In the genomic region with DNA sequence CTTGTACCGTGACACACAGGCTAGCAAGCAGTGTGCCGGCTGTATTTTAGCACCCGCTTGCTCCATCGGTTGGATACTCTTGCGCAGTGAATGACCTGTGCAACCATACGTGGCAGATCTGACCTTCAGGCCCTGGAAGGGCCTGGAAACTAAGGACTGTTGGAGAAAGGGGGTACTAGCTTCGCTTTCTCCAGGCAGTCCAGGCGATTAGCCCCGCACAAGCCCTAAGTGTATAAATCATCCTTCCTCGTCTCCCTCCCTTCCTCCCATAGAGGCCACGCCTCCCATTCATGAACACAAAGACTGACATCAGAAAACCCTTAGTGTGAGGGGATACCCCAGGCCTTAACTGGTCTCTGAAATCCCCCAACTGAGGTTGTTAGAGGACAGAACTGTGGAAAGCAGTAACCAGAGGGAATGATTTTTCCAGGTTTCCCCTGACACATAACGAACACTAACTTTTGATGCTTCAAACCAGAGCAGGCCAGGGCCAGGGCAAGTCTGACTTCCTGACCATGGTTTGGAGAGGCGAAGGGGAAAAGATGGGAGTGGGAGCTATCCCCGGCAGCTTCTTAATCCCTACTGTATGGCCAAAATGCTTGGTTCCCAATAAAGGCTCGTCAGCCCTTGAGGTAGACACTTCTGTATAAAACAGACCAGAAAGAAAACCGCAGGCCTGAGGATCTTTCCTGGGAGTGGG, we compare ENCODE assay signal across 13 cellular contexts. TPM values are rescaled to one million over a fixed set of nuclear protein-coding genes. Genes with fewer than 3 reads are reported as not detected.
DNase-seq lines count a peak whose midpoint lies in the region; ATAC-seq and TF ChIP-seq lines count a peak whose summit lies in the region.
"Had no signal": no experiment of that assay in that cellular context is flagged by ENCODE, and none has a peak within 500 bp of the region (broad histone marks: within the 10 kb centered on the region; RNA-seq: fewer than 3 reads in every experiment).

No MANE protein-coding gene starts in this region.

- no peak overlapping the region for H3K27ac Mint-ChIP-seq in CD4-positive, CD25-positive, alpha-beta regulatory T cell
- no peak overlapping the region for H3K27ac Mint-ChIP-seq in endothelial cell (ENCODE audit: unreplicated experiment)
- H3K27ac Mint-ChIP-seq in neural progenitor cell = peak overlapping the region; percentile 100

- no peak overlapping the region for H3K9ac ChIP-seq in IMR-90 (ENCODE audit: low read depth, low read length)
- no peak overlapping the region for H3K9ac ChIP-seq in neural progenitor cell

- H3K4me1 ChIP-seq in CD4-positive, CD25-positive, alpha-beta regulatory T cell (ENCODE audit: control insufficient read depth, insufficient read depth, low read length, poor library complexity, severe bottlenecking) = peaks cover 29% of the 10 kb centered on the region
- peaks cover 11% of the 10 kb centered on the region for H3K4me1 ChIP-seq in IMR-90 (ENCODE audit: control insufficient read depth, insufficient read depth, low read length)
- H3K4me1 ChIP-seq in neural progenitor cell = peaks cover 44% of the 10 kb centered on the region

- peaks cover 8 to 28% (median 20%) of the 10 kb centered on the region in 4 donors for H3K4me1 Mint-ChIP-seq in CD4-positive, CD25-positive, alpha-beta regulatory T cell
- H3K4me1 Mint-ChIP-seq in endothelial cell (ENCODE audit: unreplicated experiment) (peaks cover 21% of the 10 kb centered on the region), neural progenitor cell (peaks cover 54% of the 10 kb centered on the region)

- peaks cover 20% of the 10 kb centered on the region for H3F3A ChIP-seq in neural progenitor cell (ENCODE audit: low read depth)

- H3K18ac ChIP-seq in IMR-90 (ENCODE audit: low read depth, low read length) = no peak overlapping the region

- H4K20me1 ChIP-seq in IMR-90 (ENCODE audit: insufficient read depth, low read length) (peaks cover 31% of the 10 kb centered on the region), neural progenitor cell (ENCODE audit: low read depth) (peaks cover 35% of the 10 kb centered on the region)

- H3K4me2 ChIP-seq in IMR-90 (ENCODE audit: low read depth, low read length) (no peak overlapping the region), neural progenitor cell (peak overlapping the region; percentile 63)

- H4K8ac ChIP-seq in IMR-90 (ENCODE audit: low read depth in 2 of 2, low read length in 2 of 2) = peak overlapping the region; percentile 93 to 100; a peak in 2 of 4 replicates

- no peak overlapping the region for H2BK20ac ChIP-seq in IMR-90 (ENCODE audit: low read depth, low read length)

- no peak overlapping the region for H2BK15ac ChIP-seq in IMR-90 (ENCODE audit: low read depth, low read length)

- peaks cover 35% of the 10 kb centered on the region for H3K79me2 ChIP-seq in neural progenitor cell (ENCODE audit: low read depth)

- no peak overlapping the region for H3K4ac ChIP-seq in IMR-90 (ENCODE audit: low read depth, low read length)

- H4K91ac ChIP-seq in IMR-90 (ENCODE audit: insufficient read depth, low read depth, low read length) = no peak overlapping the region

- H3K79me1 ChIP-seq in IMR-90 (ENCODE audit: low read depth in 1 of 2, low read length in 2 of 2) = peaks cover 0 to 31% of the 10 kb centered on the region in 2 experiments; a peak in 2 of 4 replicates

- TF ChIP-seq CTCF in IMR-90 (conservative IDR thresholded peaks at IDR 0.05; ENCODE audit: low read depth, low read length) (no peak), endothelial cell (IDR thresholded peaks at IDR 0.05; ENCODE audit: unreplicated experiment) (no peak), neural progenitor cell (IDR thresholded peaks at IDR 0.05) (no peak)

- no peaks in the 10 kb centered on the region for H3K9me3 ChIP-seq in CD4-positive, CD25-positive, alpha-beta regulatory T cell (ENCODE audit: control insufficient read depth in 2 of 2, low read length in 2 of 2)
- H3K9me3 ChIP-seq in IMR-90 (ENCODE audit: control insufficient read depth, insufficient read depth, low read length) (no peaks in the 10 kb centered on the region), neural progenitor cell (ENCODE audit: low read depth) (no peaks in the 10 kb centered on the region)

- no peak for DNase-seq in CD4-positive, CD25-positive, alpha-beta regulatory T cell
- no peak for DNase-seq in IMR-90
- no peak for DNase-seq in endothelial cell (ENCODE audit: low spot score)
- peak; percentile 78 for DNase-seq in neural progenitor cell (ENCODE audit: low spot score)
- DNase-seq in NCI-H1105 treated with DMSO at 0.1 percent for 48 hours (lab: John Stamatoyannopoulos, UW) = no peak
- no peak for DNase-seq in activated CD4-positive, CD25-positive, alpha-beta regulatory T cell (lab: John Stamatoyannopoulos, UW)
- DNase-seq: activated gamma-delta T cell treated with Interleukin-2 at 50 U/mL for 16 hours; NCI-H1048; NCI-H524 treated with DMSO at 0.1 percent for 48 hours; Right ventricle myocardium superior; stimulated activated CD4-positive, alpha-beta T cell treated with anti-CD3 and anti-CD28 coated beads, Interleukin-15, amount 100 ng/mL, for 24 hours had no signal

- H3K23ac ChIP-seq in IMR-90 (ENCODE audit: low read depth, low read length) = no peak overlapping the region

- H3K27me3 ChIP-seq in CD4-positive, CD25-positive, alpha-beta regulatory T cell (ENCODE audit: control insufficient read depth, insufficient read depth, low read length) = peaks cover 8% of the 10 kb centered on the region
- H3K27me3 ChIP-seq in IMR-90 (ENCODE audit: control insufficient read depth, insufficient read depth, low read length) (peaks cover 10% of the 10 kb centered on the region), neural progenitor cell (no peaks in the 10 kb centered on the region)

- H2AK5ac ChIP-seq in IMR-90 (ENCODE audit: low read depth, low read length) = no peak overlapping the region

- no peak overlapping the region for H3K14ac ChIP-seq in IMR-90 (replicated peaks; ENCODE audit: low read depth, low read length)

- peaks cover 5% of the 10 kb centered on the region for H3K36me3 Mint-ChIP-seq in CD4-positive, CD25-positive, alpha-beta regulatory T cell
- H3K36me3 Mint-ChIP-seq in endothelial cell (ENCODE audit: low read depth, unreplicated experiment) (peaks cover under 1% of the 10 kb centered on the region), neural progenitor cell (peaks cover 14% of the 10 kb centered on the region)

- H4K5ac ChIP-seq in IMR-90 (ENCODE audit: low read depth, low read length) = no peak overlapping the region

- in situ Hi-C loops in IMR-90 (cut with MboI; ENCODE audit: low sequenced_read_pairs) = no loop called here

- no peak for TF ChIP-seq RAD21 in IMR-90 (IDR thresholded peaks at IDR 0.05; ENCODE audit: low read length)

- TF ChIP-seq POLR2A in IMR-90 (IDR thresholded peaks at IDR 0.05; ENCODE audit: low read depth, low read length) = no peak

- H2AFZ ChIP-seq in IMR-90 (replicated peaks; ENCODE audit: low read length, poor library complexity) (peak overlapping the region; percentile 89), neural progenitor cell (replicated peaks) (peak overlapping the region; percentile 74)

- no peak overlapping the region for H3K4me3 ChIP-seq in CD4-positive, CD25-positive, alpha-beta regulatory T cell (ENCODE audit: low read depth, low read length)
- H3K4me3 ChIP-seq in IMR-90 (ENCODE audit: insufficient read depth, low read depth, low read length) = no peak overlapping the region
- H3K4me3 ChIP-seq in neural progenitor cell = peak overlapping the region; percentile 8

- H2BK120ac ChIP-seq in IMR-90 (ENCODE audit: low read depth, low read length) = no peak overlapping the region

- no peak overlapping the region for H2AK9ac ChIP-seq in IMR-90 (replicated peaks; ENCODE audit: low read depth, low read length, poor library complexity)

- H3K9me3 Mint-ChIP-seq in CD4-positive, CD25-positive, alpha-beta regulatory T cell = no peaks in the 10 kb centered on the region
- H3K9me3 Mint-ChIP-seq in endothelial cell (ENCODE audit: unreplicated experiment) (no peaks in the 10 kb centered on the region), neural progenitor cell (no peaks in the 10 kb centered on the region)

- peaks cover 22% of the 10 kb centered on the region for H3K9me1 ChIP-seq in IMR-90 (ENCODE audit: insufficient read depth, low read length)

- 80% methylated on average over 1 of the region's 16 CpGs; no CpG with 5 or more reads in 1 of the 2 experiments for WGBS in IMR-90 (ENCODE audit: extremely low coverage in 2 of 2, insufficient read length in 1 of 2), 2 experiments

- H3K4me3 Mint-ChIP-seq in CD4-positive, CD25-positive, alpha-beta regulatory T cell = peak overlapping the region; percentile 31 to 59 (median 48)
- H3K4me3 Mint-ChIP-seq in endothelial cell (ENCODE audit: unreplicated experiment) = peak overlapping the region; percentile 85
- peak overlapping the region; percentile 82 for H3K4me3 Mint-ChIP-seq in neural progenitor cell

- no peak overlapping the region for H3K56ac ChIP-seq in IMR-90 (ENCODE audit: extremely low read depth, insufficient read depth, low read length)

- ATAC-seq in CD4-positive, CD25-positive, alpha-beta regulatory T cell (ENCODE audit: low read depth in 2 of 2) = no peak
- no peak for ATAC-seq in IMR-90 (ENCODE audit: low read depth)
- ATAC-seq in GM21390 (IDR thresholded peaks at IDR 0.05; ENCODE audit: unreplicated experiment) = no peak
- no peak for ATAC-seq in HG03135 (IDR thresholded peaks at IDR 0.05; ENCODE audit: unreplicated experiment)

- H2BK5ac ChIP-seq in IMR-90 (ENCODE audit: low read depth, low read length, poor library complexity, severe bottlenecking) = no peak overlapping the region

- dilution Hi-C loops in IMR-90 (cut with HindIII; ENCODE audit: low sequenced_read_pairs, unreplicated experiment) = no loop called here

- peaks cover 30% of the 10 kb centered on the region for H3K27me3 Mint-ChIP-seq in CD4-positive, CD25-positive, alpha-beta regulatory T cell
- H3K27me3 Mint-ChIP-seq in endothelial cell (ENCODE audit: unreplicated experiment) = peaks cover 15% of the 10 kb centered on the region
- peaks cover 2% of the 10 kb centered on the region for H3K27me3 Mint-ChIP-seq in neural progenitor cell (ENCODE audit: insufficient read depth, low read depth)

- CTCF ChIA-PET in IMR-90 (lab: Yijun Ruan, JAX) = no interaction called here

- intact Hi-C loops in IMR-90 (cut with micrococcal nuclease) = no loop called here

- peaks cover 11% of the 10 kb centered on the region for H3K36me3 ChIP-seq in CD4-positive, CD25-positive, alpha-beta regulatory T cell (ENCODE audit: control insufficient read depth, insufficient read depth, low read length)
- H3K36me3 ChIP-seq in IMR-90 (ENCODE audit: control insufficient read depth, insufficient read depth, low read length) (peaks cover 9% of the 10 kb centered on the region), neural progenitor cell (no peaks in the 10 kb centered on the region)

- H3K27ac ChIP-seq in CD4-positive, CD25-positive, alpha-beta regulatory T cell (ENCODE audit: insufficient read depth, low read length, poor library complexity, severe bottlenecking) = no peak overlapping the region
- H3K27ac ChIP-seq in IMR-90 (ENCODE audit: insufficient read depth, low read length) = no peak overlapping the region
- peak overlapping the region; percentile 92 for H3K27ac ChIP-seq in neural progenitor cell

- POLR2A ChIA-PET in IMR-90 (lab: Charles Lee; ENCODE audit: unreplicated experiment) = no interaction called here

- BruUV-seq in IMR-90 (replicated peaks; lab: Mats Ljungman, UMichigan) = no TSS peak

RNA-seq across cellular contexts. Expression of a gene that starts 1.4 kb away (rescaled TPM):
- 37.4 TPM for total RNA-seq in CD4-positive, CD25-positive, alpha-beta regulatory T cell
- 1 to 10 TPM in 2 of 4 donors, under 1 TPM in 2; 0.57 to 1.7 (median 1.0) TPM for polyA plus RNA-seq in CD4-positive, CD25-positive, alpha-beta regulatory T cell
- 9.1 and 12.8 TPM in 2 replicates for total RNA-seq in IMR-90 (2012; rRNA removed)
- 11.9 and 14.2 TPM in 2 replicates for polyA plus RNA-seq in IMR-90 (2012; rRNA removed)
- 6.4 and 9.0 TPM in 2 replicates for polyA plus RNA-seq in IMR-90 (2012; cell fraction: cytosol; rRNA removed)
- polyA plus RNA-seq in IMR-90 (2012; cell fraction: nucleus; rRNA removed; ENCODE audit: low replicate concordance) = 2.9 and 9.3 TPM in 2 replicates
- total RNA-seq in endothelial cell (ENCODE audit: unreplicated experiment) = 14.6 TPM
- total RNA-seq in neural progenitor cell (ENCODE audit: low replicate concordance) = 46.8 and 52.6 TPM in 2 replicates
